Comparison of ENCODE assay signal across 1 cellular context in the genomic region with DNA sequence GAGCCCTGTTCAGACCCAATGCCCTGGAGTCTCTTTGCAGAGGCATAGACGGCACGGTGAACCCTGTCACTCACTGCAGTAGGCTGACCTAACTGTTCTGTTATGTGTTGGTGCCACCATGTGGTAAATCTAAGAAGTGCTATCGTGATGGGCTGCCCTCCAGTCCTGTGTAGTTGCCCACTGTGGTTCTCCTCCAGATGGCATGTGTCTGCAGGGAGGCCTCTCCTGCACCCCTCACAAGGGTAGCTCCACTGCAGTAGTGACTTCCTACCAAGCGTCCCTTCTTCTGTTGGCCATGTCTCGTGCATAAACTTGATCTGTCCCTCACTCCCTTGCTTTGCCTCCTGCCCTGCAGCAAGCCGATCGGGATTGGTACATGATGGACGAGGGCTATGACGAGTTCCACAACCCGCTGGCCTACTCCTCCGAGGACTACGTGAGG.
TF ChIP-seq lines count a peak whose summit lies in the region.

No MANE protein-coding gene starts in this region.

TF ChIP-seq in H1, 55 proteins besides CTCF, POLR2A, EP300 and RAD21:
- no peak for TF ChIP-seq CHD2 (IDR thresholded peaks at IDR 0.05; ENCODE audit: low read length)
- TF ChIP-seq JUND (IDR thresholded peaks at IDR 0.05; ENCODE audit: low read length), result no peak
- TF ChIP-seq SIX5 (IDR thresholded peaks at IDR 0.05; ENCODE audit: low read depth, low read length), result no peak
- TF ChIP-seq BACH1 (IDR thresholded peaks at IDR 0.05; ENCODE audit: low read length), result no peak
- peak; percentile 57; the same call in 1 of the 2 replicates for TF ChIP-seq TEAD4 (IDR thresholded peaks at IDR 0.05; ENCODE audit: low read depth, low read length)
- no peak for TF ChIP-seq RBBP5 (IDR thresholded peaks at IDR 0.05; ENCODE audit: borderline replicate concordance, low read depth, low read length)
